In the genomic region with DNA sequence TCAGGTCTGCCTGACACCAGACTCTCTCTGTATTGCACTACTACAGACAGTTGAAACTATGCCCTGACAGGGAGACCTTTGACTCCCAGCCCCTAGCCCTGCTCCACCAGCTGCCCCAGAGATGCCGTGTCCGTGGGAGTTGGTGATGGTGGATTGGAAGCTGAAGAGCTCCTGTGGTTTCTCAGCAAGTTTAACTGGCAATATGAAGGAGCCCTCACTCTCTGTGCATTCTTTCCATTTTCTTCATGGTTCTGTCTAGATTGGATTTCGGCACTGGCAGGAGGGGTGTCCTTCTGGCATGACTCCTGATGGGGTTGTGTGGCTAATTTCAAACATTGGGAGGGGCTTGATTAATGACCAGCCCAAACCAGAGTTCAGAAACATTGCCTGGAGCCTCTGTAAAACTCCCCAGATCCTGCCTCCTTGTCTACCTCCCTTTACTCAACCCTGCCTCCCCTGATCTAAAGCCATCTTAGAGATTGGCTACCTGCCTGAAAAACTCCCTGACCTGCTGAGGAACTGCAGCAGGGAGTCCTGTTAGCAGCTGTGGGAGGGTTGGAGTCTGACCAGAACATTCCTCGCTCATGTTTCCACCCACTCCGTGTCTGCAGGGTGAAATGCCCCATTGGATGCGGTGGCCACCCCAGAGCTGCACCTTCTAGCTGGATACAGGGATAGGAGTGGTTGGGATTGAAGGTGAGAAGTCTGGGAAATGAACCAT, we compare ENCODE assay signal across 16 cellular contexts.
DNase-seq lines count a peak whose midpoint lies in the region; ATAC-seq, FAIRE-seq and TF ChIP-seq lines count a peak whose summit lies in the region.
"Had no signal": no experiment of that assay in that cellular context is flagged by ENCODE, and none has a peak within 500 bp of the region (broad histone marks: within the 10 kb centered on the region; RNA-seq: fewer than 3 reads in every experiment).

No MANE protein-coding gene starts in this region.

- POLR2A ChIA-PET in A673 (lab: Charles Lee; ENCODE audit: low non-redundant PET) (no interaction called here), H1 (lab: Charles Lee; ENCODE audit: partially characterized antibody) (no interaction called here)

- H3K79me2 ChIP-seq in H1 (ENCODE audit: control insufficient read depth in 1 of 2, insufficient read depth in 2 of 2, low read length in 2 of 2): no peaks in the 10 kb centered on the region

- H2BK120ac ChIP-seq in H1 (replicated peaks; ENCODE audit: low read depth, low read length): no peak overlapping the region

- no peak for TF ChIP-seq POLR2A in H1 (IDR thresholded peaks at IDR 0.05; ENCODE audit: control extremely low read depth in 1 of 2, low read depth in 2 of 2, low read length in 2 of 2)
- no peak for TF ChIP-seq POLR2A in thyroid gland (IDR thresholded peaks at IDR 0.05)

- no peak overlapping the region for H3K4me2 ChIP-seq in H1 (ENCODE audit: insufficient read depth in 1 of 2, low read depth in 2 of 2, low read length in 2 of 2)
- H3K4me2 ChIP-seq: neural progenitor cell had no signal

- TF ChIP-seq EP300 in H1 (IDR thresholded peaks at IDR 0.05; ENCODE audit: borderline replicate concordance in 1 of 2, low read depth in 2 of 2, low read length in 2 of 2): no peak

- H4K5ac ChIP-seq in H1 (ENCODE audit: insufficient read length, low read depth, low read length): no peak overlapping the region

- no peak overlapping the region for H4K91ac ChIP-seq in H1 (replicated peaks; ENCODE audit: insufficient read length, low read length)

- no peak for ATAC-seq in GM21515 (IDR thresholded peaks at IDR 0.05; ENCODE audit: unreplicated experiment)

- peaks cover 60% of the 10 kb centered on the region for H3K4me1 ChIP-seq in A673 (ENCODE audit: insufficient read depth, low read length, poor library complexity, severe bottlenecking)
- no peaks in the 10 kb centered on the region; a peak in 1 of 7 replicates for H3K4me1 ChIP-seq in H1 (replicated peaks in 1 of 4; ENCODE audit: control insufficient read depth in 3 of 4, insufficient read depth in 4 of 4, low read length in 3 of 4)
- H3K4me1 ChIP-seq in muscle layer of colon (ENCODE audit: insufficient read depth, low read length): peaks cover 27% of the 10 kb centered on the region
- H3K4me1 ChIP-seq in thyroid gland: no peaks in the 10 kb centered on the region
- H3K4me1 ChIP-seq: neural progenitor cell, vagina had no signal

- no peaks in the 10 kb centered on the region for H4K20me1 ChIP-seq in H1 (replicated peaks in 1 of 2; ENCODE audit: control insufficient read depth in 1 of 2, insufficient read depth in 2 of 2, low read length in 2 of 2)

- no peak overlapping the region for H2BK12ac ChIP-seq in H1 (ENCODE audit: low read depth, low read length)

- TF ChIP-seq RAD21 in H1 (IDR thresholded peaks at IDR 0.05 in 1 of 2, conservative IDR thresholded peaks at IDR 0.05 in 1 of 2; ENCODE audit: low read depth in 2 of 2, low read length in 2 of 2): no peak

- no peak for FAIRE-seq in H1 (lab: Jason Lieb, UNC)
- FAIRE-seq: H54 had no signal

- H3K23ac ChIP-seq in H1 (ENCODE audit: insufficient read length): no peak overlapping the region

- no peak overlapping the region; the same call in 1 of the 2 replicates for H2AK5ac ChIP-seq in H1 (ENCODE audit: low read depth, low read length)

- no TSS peak for BruUV-seq in A673 (replicated peaks; lab: Mats Ljungman, UMichigan)

- no peak overlapping the region for H3K14ac ChIP-seq in H1 (ENCODE audit: insufficient read length)

- H3K9ac ChIP-seq in H1 (replicated peaks in 1 of 4; ENCODE audit: extremely low read depth in 1 of 4, low read depth in 3 of 4, low read length in 3 of 4) (no peak overlapping the region), muscle layer of colon (ENCODE audit: low read length) (no peak overlapping the region)
- H3K9ac ChIP-seq: neural progenitor cell had no signal

- TF ChIP-seq CTCF in A673 (conservative IDR thresholded peaks at IDR 0.05; ENCODE audit: low read depth, low read length) (no peak), H1 (IDR thresholded peaks at IDR 0.05; ENCODE audit: control extremely low read depth in 1 of 3, insufficient read depth in 1 of 3, low read depth in 1 of 3, low read length in 3 of 3) (no peak), thyroid gland (IDR thresholded peaks at IDR 0.05) (no peak)

- H3K27me3 ChIP-seq in A673 (replicated peaks; ENCODE audit: insufficient read depth, low read depth, low read length, poor library complexity): no peaks in the 10 kb centered on the region
- peaks cover 0 to 3% (median 3%) of the 10 kb centered on the region in 4 experiments; a peak in 2 of 7 replicates for H3K27me3 ChIP-seq in H1 (replicated peaks in 1 of 4; ENCODE audit: control insufficient read depth in 3 of 4, extremely low read depth in 1 of 4, insufficient read depth in 3 of 4, low read length in 3 of 4)
- no peaks in the 10 kb centered on the region for H3K27me3 ChIP-seq in muscle layer of colon (ENCODE audit: control insufficient read depth in 1 of 2, insufficient read depth in 2 of 2, low read length in 2 of 2)
- no peaks in the 10 kb centered on the region for H3K27me3 ChIP-seq in thyroid gland
- H3K27me3 ChIP-seq: cardiac muscle cell, neural progenitor cell, vagina had no signal

- H2BK20ac ChIP-seq in H1 (ENCODE audit: low read length): no peak overlapping the region

- no peak overlapping the region for H4K8ac ChIP-seq in H1 (ENCODE audit: extremely low read depth, insufficient read depth, low read length)

- H3K9me3 ChIP-seq in A673 (ENCODE audit: low read depth, low read length, poor library complexity, severe bottlenecking) (no peaks in the 10 kb centered on the region), H1 (ENCODE audit: insufficient read depth in 2 of 2, low read depth in 1 of 2, low read length in 1 of 2) (no peaks in the 10 kb centered on the region), muscle layer of colon (ENCODE audit: low read length) (no peaks in the 10 kb centered on the region), thyroid gland (no peaks in the 10 kb centered on the region)
- H3K9me3 ChIP-seq: vagina had no signal

- no peaks in the 10 kb centered on the region for H3K36me3 ChIP-seq in A673 (ENCODE audit: insufficient read depth, low read length, poor library complexity, severe bottlenecking)
- H3K36me3 ChIP-seq in H1 (ENCODE audit: control insufficient read depth in 2 of 4, insufficient read depth in 4 of 4, low read length in 3 of 4): no peaks in the 10 kb centered on the region
- H3K36me3 ChIP-seq in muscle layer of colon (ENCODE audit: insufficient read depth, low read length): no peaks in the 10 kb centered on the region
- no peaks in the 10 kb centered on the region for H3K36me3 ChIP-seq in thyroid gland
- H3K36me3 ChIP-seq: cardiac muscle cell, neural progenitor cell, vagina had no signal

- H3K4ac ChIP-seq in H1 (replicated peaks; ENCODE audit: insufficient read length, low read depth, low read length): no peak overlapping the region

- no peak overlapping the region for H2BK5ac ChIP-seq in H1 (ENCODE audit: low read depth, low read length)

- 92% methylated on average over 6 of the region's 6 CpGs; no CpG with 5 or more reads in 1 of the 2 experiments for WGBS in H1 (ENCODE audit: extremely low coverage in 1 of 2, insufficient coverage in 1 of 2, insufficient read length in 1 of 2, insufficient replicate concordance in 2 of 2, low coverage in 1 of 2, low lambda C conversion rate in 2 of 2, missing lambda C conversion rate in 1 of 2), 2 experiments
- WGBS in thyroid gland, 2 donors: 66 to 69% methylated on average over 5 to 6 of the region's 6 CpGs

- H3K23me2 ChIP-seq in H1 (ENCODE audit: low read depth, low read length): peaks cover 3% of the 10 kb centered on the region; the same call in 1 of the 2 replicates

- CTCF ChIA-PET in A673 (lab: Charles Lee) (interaction anchor here (0.5 to 1.1 kb wide), 2 partner anchors 68 to 72 kb away, joined by 4 to 5 read pairs; no protein-coding TSS in a partner anchor), H1 (lab: Charles Lee; ENCODE audit: partially characterized antibody) (interaction anchor here (0.6 to 4.0 kb wide), 17 partner anchors 10 to 301 kb away, joined by 3 to 28 read pairs (median 6); no protein-coding TSS in a partner anchor)

- H2AFZ ChIP-seq in H1 (ENCODE audit: low read length): 0 out of 2 replicates have a peak overlapping the region, but pooled peaks have one; percentile 51
- H2AFZ ChIP-seq: neural progenitor cell had no signal

- peak; percentile 51 for DNase-seq in A673 (ENCODE audit: low spot score)
- DNase-seq in M059J (ENCODE audit: low read depth): peak; percentile 73
- no peak for DNase-seq in H1 (ENCODE audit: low read depth in 1 of 2, low spot score in 2 of 2)
- no peak for DNase-seq in NCI-H187 (lab: John Stamatoyannopoulos, UW)
- DNase-seq in occipital lobe (lab: John Stamatoyannopoulos, UW): no peak
- DNase-seq in thyroid gland: no peak
- DNase-seq: DND-41; NCI-H146; stimulated activated CD4-positive, alpha-beta T cell treated with anti-CD3 and anti-CD28 coated beads, Interleukin-15, amount 100 ng/mL, for 24 hours; stimulated activated CD8-positive, alpha-beta memory T cell treated with anti-CD3 and anti-CD28 coated beads, Interleukin-4, amount 100 ng/mL, for 48 hours had no signal

- peak overlapping the region; percentile 10; the same call in 1 of the 2 replicates for H3K18ac ChIP-seq in H1 (ENCODE audit: extremely low read depth, low read length)

- intact Hi-C loops in A673 (cut with micrococcal nuclease; ENCODE audit: unreplicated experiment): loop anchor here (5.0 to 10.0 kb wide), 2 partner anchors 355 to 938 kb away; no protein-coding TSS in a partner anchor
- intact Hi-C loops in thyroid gland (cut with DNase I): no loop called here

- no peak overlapping the region for H3K4me3 ChIP-seq in A673 (ENCODE audit: low read depth, low read length, poor library complexity, severe bottlenecking)
- no peak overlapping the region for H3K4me3 ChIP-seq in H1 (ENCODE audit: extremely low read depth in 1 of 4, insufficient read depth in 2 of 4, low read depth in 3 of 4, low read length in 4 of 4)
- H3K4me3 ChIP-seq in muscle layer of colon (ENCODE audit: low read depth in 1 of 2, low read length in 2 of 2): no peak overlapping the region
- H3K4me3 ChIP-seq in thyroid gland (replicated peaks in 1 of 3): no peak overlapping the region
- H3K4me3 ChIP-seq: cardiac muscle cell, neural progenitor cell, vagina had no signal

- H2BK15ac ChIP-seq in H1 (ENCODE audit: low read length): 0 out of 2 replicates have a peak overlapping the region, but pooled peaks have one; percentile 18

- no peaks in the 10 kb centered on the region for H3K79me1 ChIP-seq in H1 (ENCODE audit: low read depth, low read length)

- H3K56ac ChIP-seq in H1 (replicated peaks; ENCODE audit: insufficient read length, low read depth, low read length): no peak overlapping the region

- peak overlapping the region; percentile 84 for H3K27ac ChIP-seq in A673 (ENCODE audit: low read depth, low read length, poor library complexity, severe bottlenecking)
- no peak overlapping the region for H3K27ac ChIP-seq in H1 (ENCODE audit: low read depth, low read length)
- H3K27ac ChIP-seq in muscle layer of colon (ENCODE audit: low read depth, low read length): peak overlapping the region; percentile 3
- no peak overlapping the region for H3K27ac ChIP-seq in thyroid gland
- H3K27ac ChIP-seq: cardiac muscle cell, neural progenitor cell, vagina had no signal

TF ChIP-seq in H1, 55 proteins besides CTCF, POLR2A, EP300 and RAD21 (continues in another document):
- no peak for TF ChIP-seq SAP30 (IDR thresholded peaks at IDR 0.05; ENCODE audit: insufficient read depth, insufficient replicate concordance, low read length)

Comparison
In these comparisons a context has a peak if more than half of its experiments do, and no peak if none do; other contexts are left out.
1. DNase-seq: peak in A673 (single experiment) and M059J (single experiment); none in H1 (0 of 2), NCI-H187 (0 of 2), occipital lobe (single experiment) and thyroid gland (0 of 2).
2. H3K27ac ChIP-seq: peak in A673 (single experiment) and muscle layer of colon (single experiment); none in H1 (single experiment) and thyroid gland (0 of 3).